ENCODE assay signal across 15 cellular contexts in genomic region chr17:78800132-78800931, GRCh38. TPM values are rescaled to one million over a fixed set of nuclear protein-coding genes. Genes with fewer than 3 reads are reported as not detected.
DNase-seq lines count a peak whose midpoint lies in the region; ATAC-seq and TF ChIP-seq lines count a peak whose summit lies in the region.
"Had no signal": no experiment of that assay in that cellular context is flagged by ENCODE, and none has a peak within 500 bp of the region (broad histone marks: within the 10 kb centered on the region; RNA-seq: fewer than 3 reads in every experiment).

No MANE protein-coding gene starts in this region.

- peaks cover 3% of the 10 kb centered on the region for H3K79me1 ChIP-seq in mesendoderm (ENCODE audit: low read length)

- no peak overlapping the region for H3K4ac ChIP-seq in mesendoderm (ENCODE audit: low read depth, low read length)

- H3K36me3 ChIP-seq in BLaER1 (peaks cover 71% of the 10 kb centered on the region), mesendoderm (ENCODE audit: control insufficient read depth, insufficient read depth, low read length) (peaks cover 26% of the 10 kb centered on the region), tibial artery (peaks cover 67 to 84% (median 77%) of the 10 kb centered on the region in 3 donors)
- H3K36me3 ChIP-seq: breast epithelium had no signal

- H2BK15ac ChIP-seq in mesendoderm (replicated peaks; ENCODE audit: low read depth): no peak overlapping the region

- H3K27ac ChIP-seq in BLaER1 (peak overlapping the region; percentile 63; the same call in 1 of the 2 replicates), mesendoderm (ENCODE audit: low read depth, low read length) (peak overlapping the region; percentile 5), tibial artery (no peak overlapping the region)
- H3K27ac ChIP-seq in CD4-positive, alpha-beta T cell (ENCODE audit: low read depth, low read length): no peak overlapping the region
- H3K27ac ChIP-seq: SJSA1, thoracic aorta had no signal

- no peaks in the 10 kb centered on the region for H3K9me3 ChIP-seq in BLaER1
- no peaks in the 10 kb centered on the region for H3K9me3 ChIP-seq in CD4-positive, alpha-beta T cell (ENCODE audit: control insufficient read depth, low read length)
- no peaks in the 10 kb centered on the region for H3K9me3 ChIP-seq in tibial artery
- H3K9me3 ChIP-seq: breast epithelium, SJSA1, thoracic aorta had no signal

- intact Hi-C loops in CD4-positive, alpha-beta T cell (cut with DNase I, micrococcal nuclease): loop anchor here in 1 of 2 experiments (10.0 kb wide), 1 partner anchor 306 kb away; no protein-coding TSS in a partner anchor
- intact Hi-C loops in activated T-helper 1 cell treated with anti-CD3 and anti-CD28 coated beads, Interleukin-12 subunit alpha, Interleukin-12 subunit beta, Interleukin-2, Interleukin-4 antibody, amounts not matched to agents 30 ng/mL and 10 ng/mL and 1 ng/mL, durations not matched to agents 14 hours and 24 hours and 36 hours (cut with micrococcal nuclease): no loop called here
- intact Hi-C loops in tibial artery (cut with DNase I; ENCODE audit: low total_unique reads): no loop called here

- no peak overlapping the region for H2BK5ac ChIP-seq in mesendoderm (ENCODE audit: low read length)

- H3K56ac ChIP-seq in mesendoderm (ENCODE audit: low read length): no peak overlapping the region

- H3K27ac Mint-ChIP-seq in CD4-positive, alpha-beta T cell: peak overlapping the region; percentile 97
- peak overlapping the region; percentile 61 for H3K27ac Mint-ChIP-seq in activated T-helper 1 cell treated with anti-CD3 and anti-CD28 coated beads, Interleukin-12 subunit alpha, Interleukin-12 subunit beta, Interleukin-2, Interleukin-4 antibody, amounts not matched to agents 30 ng/mL and 10 ng/mL and 1 ng/mL, durations not matched to agents 14 hours and 24 hours and 36 hours

- no peaks in the 10 kb centered on the region for H3K79me2 ChIP-seq in mesendoderm (ENCODE audit: control insufficient read depth, insufficient read depth, low read length)

- no peak for TF ChIP-seq CTCF in CD4-positive, alpha-beta T cell (IDR thresholded peaks at IDR 0.05)
- TF ChIP-seq CTCF in tibial artery (IDR thresholded peaks at IDR 0.05): no peak

- H4K8ac ChIP-seq in mesendoderm (ENCODE audit: low read depth, low read length): no peak overlapping the region

- ATAC-seq in CD4-positive, alpha-beta T cell (ENCODE audit: poor library complexity): no peak

- H3K9ac ChIP-seq in BLaER1: peak overlapping the region; percentile 41; the same call in 1 of the 2 replicates
- no peak overlapping the region for H3K9ac ChIP-seq in mesendoderm (ENCODE audit: low read length)

- peaks cover 91% of the 10 kb centered on the region for H4K20me1 ChIP-seq in BLaER1

- no peak overlapping the region for H4K5ac ChIP-seq in mesendoderm (ENCODE audit: low read length)

- H3K4me2 ChIP-seq in BLaER1 (peak overlapping the region; percentile 86), mesendoderm (ENCODE audit: low read length) (no peak overlapping the region)

- peak overlapping the region; percentile 75 for H3K4me3 Mint-ChIP-seq in CD4-positive, alpha-beta T cell
- H3K4me3 Mint-ChIP-seq in activated T-helper 1 cell treated with anti-CD3 and anti-CD28 coated beads, Interleukin-12 subunit alpha, Interleukin-12 subunit beta, Interleukin-2, Interleukin-4 antibody, amounts not matched to agents 30 ng/mL and 10 ng/mL and 1 ng/mL, durations not matched to agents 14 hours and 24 hours and 36 hours: no peak overlapping the region

- no peak overlapping the region for H2BK120ac ChIP-seq in mesendoderm (ENCODE audit: low read depth, low read length)

- H3K4me1 Mint-ChIP-seq in CD4-positive, alpha-beta T cell (ENCODE audit: low read depth): peaks cover 78% of the 10 kb centered on the region
- H3K4me1 Mint-ChIP-seq in activated T-helper 1 cell treated with anti-CD3 and anti-CD28 coated beads, Interleukin-12 subunit alpha, Interleukin-12 subunit beta, Interleukin-2, Interleukin-4 antibody, amounts not matched to agents 30 ng/mL and 10 ng/mL and 1 ng/mL, durations not matched to agents 14 hours and 24 hours and 36 hours (ENCODE audit: low read depth): peaks cover 68% of the 10 kb centered on the region

- no peak overlapping the region for H2AK5ac ChIP-seq in mesendoderm (ENCODE audit: low read length)

- H3K27me3 Mint-ChIP-seq in CD4-positive, alpha-beta T cell: no peaks in the 10 kb centered on the region
- H3K27me3 Mint-ChIP-seq in activated T-helper 1 cell treated with anti-CD3 and anti-CD28 coated beads, Interleukin-12 subunit alpha, Interleukin-12 subunit beta, Interleukin-2, Interleukin-4 antibody, amounts not matched to agents 30 ng/mL and 10 ng/mL and 1 ng/mL, durations not matched to agents 14 hours and 24 hours and 36 hours (ENCODE audit: insufficient read depth): no peaks in the 10 kb centered on the region

- H3K36me3 Mint-ChIP-seq in CD4-positive, alpha-beta T cell (ENCODE audit: low read depth): peaks cover 91% of the 10 kb centered on the region
- H3K36me3 Mint-ChIP-seq in activated T-helper 1 cell treated with anti-CD3 and anti-CD28 coated beads, Interleukin-12 subunit alpha, Interleukin-12 subunit beta, Interleukin-2, Interleukin-4 antibody, amounts not matched to agents 30 ng/mL and 10 ng/mL and 1 ng/mL, durations not matched to agents 14 hours and 24 hours and 36 hours (ENCODE audit: low read depth): peaks cover 72% of the 10 kb centered on the region

- H3K4me1 ChIP-seq in BLaER1 (peaks cover 97% of the 10 kb centered on the region), mesendoderm (ENCODE audit: control insufficient read depth, low read depth, low read length) (no peaks in the 10 kb centered on the region), tibial artery (no peaks in the 10 kb centered on the region)
- H3K4me1 ChIP-seq: breast epithelium, SJSA1 had no signal

- H3K4me3 ChIP-seq in BLaER1 (no peak overlapping the region), mesendoderm (ENCODE audit: low read length) (no peak overlapping the region), tibial artery (no peak overlapping the region)
- H3K4me3 ChIP-seq: breast epithelium, SJSA1, thoracic aorta had no signal

- CTCF ChIA-PET in CD4-positive, alpha-beta T cell (lab: Charles Lee): interaction anchor here (0.7 to 1.2 kb wide), 2 partner anchors 24 to 64 kb away, joined by 3 read pairs; no protein-coding TSS in a partner anchor

- DNase-seq in CD4-positive, alpha-beta T cell: no peak
- DNase-seq in activated T-helper 1 cell treated with anti-CD3 and anti-CD28 coated beads, Interleukin-12 subunit alpha, Interleukin-12 subunit beta, Interleukin-2, Interleukin-4 antibody, amounts not matched to agents 30 ng/mL and 10 ng/mL and 1 ng/mL, durations not matched to agents 14 hours and 24 hours and 36 hours (ENCODE audit: low spot score): no peak
- DNase-seq in mesendoderm (no peak), NOMO-1 treated with DMSO at 0.1 percent for 48 hours (lab: John Stamatoyannopoulos, UW; ENCODE audit: unreplicated experiment) (no peak), retina (no peak), tibial artery (no peak)
- DNase-seq: AML-193, DMS153, immature natural killer cell, NCI-H187 treated with DMSO at 0.1 percent for 48 hours, NCI-H510A had no signal

- no peaks in the 10 kb centered on the region for H3K9me3 Mint-ChIP-seq in CD4-positive, alpha-beta T cell
- no peaks in the 10 kb centered on the region for H3K9me3 Mint-ChIP-seq in activated T-helper 1 cell treated with anti-CD3 and anti-CD28 coated beads, Interleukin-12 subunit alpha, Interleukin-12 subunit beta, Interleukin-2, Interleukin-4 antibody, amounts not matched to agents 30 ng/mL and 10 ng/mL and 1 ng/mL, durations not matched to agents 14 hours and 24 hours and 36 hours
- H3K9me3 Mint-ChIP-seq: immature natural killer cell had no signal

- POLR2A ChIA-PET in CD4-positive, alpha-beta T cell (lab: Charles Lee): interaction anchor here (0.7 to 4.6 kb wide), 6 partner anchors 8 to 25 kb away, joined by 3 to 23 read pairs (median 5); no protein-coding TSS in a partner anchor

- no peak overlapping the region for H3K23ac ChIP-seq in mesendoderm (ENCODE audit: low read length)

- no CpG with 5 or more reads among the region's 18 CpGs for WGBS in mesendoderm (ENCODE audit: extremely low coverage, insufficient coverage, low lambda C conversion rate)

- no peak overlapping the region for H3K18ac ChIP-seq in mesendoderm (ENCODE audit: low read length)

- H3K27me3 ChIP-seq in BLaER1 (no peaks in the 10 kb centered on the region), mesendoderm (ENCODE audit: insufficient read depth, low read length, poor library complexity) (no peaks in the 10 kb centered on the region), tibial artery (no peaks in the 10 kb centered on the region)
- H3K27me3 ChIP-seq in CD4-positive, alpha-beta T cell (ENCODE audit: control insufficient read depth, insufficient read depth, low read length): no peaks in the 10 kb centered on the region
- H3K27me3 ChIP-seq: breast epithelium, SJSA1 had no signal

RNA-seq across cellular contexts. Expression of gene CYTH1, which starts 18.3 kb away (rescaled TPM):
- total RNA-seq in CD4-positive, alpha-beta T cell: 100 to 1,000 TPM; 521 to 525 TPM
- 147 TPM in 2 replicates for total RNA-seq in activated T-helper 1 cell treated with anti-CD3 and anti-CD28 coated beads, Interleukin-12 subunit alpha, Interleukin-12 subunit beta, Interleukin-2, Interleukin-4 antibody, amounts not matched to agents 30 ng/mL and 10 ng/mL and 1 ng/mL, durations not matched to agents 14 hours and 24 hours and 36 hours
- 6.8 TPM for polyA plus RNA-seq in mesendoderm (2013, experiment 1 of 2)
- polyA plus RNA-seq in mesendoderm (2013, experiment 2 of 2): 6.3 TPM

RNA-seq across cellular contexts. Expression of gene USP36, which starts 40.3 kb away (rescaled TPM):
- 100 to 1,000 TPM; 489 to 494 TPM for total RNA-seq in CD4-positive, alpha-beta T cell
- total RNA-seq in activated T-helper 1 cell treated with anti-CD3 and anti-CD28 coated beads, Interleukin-12 subunit alpha, Interleukin-12 subunit beta, Interleukin-2, Interleukin-4 antibody, amounts not matched to agents 30 ng/mL and 10 ng/mL and 1 ng/mL, durations not matched to agents 14 hours and 24 hours and 36 hours: 126 and 138 TPM in 2 replicates
- 51.3 TPM for polyA plus RNA-seq in mesendoderm (2013, experiment 1 of 2)
- polyA plus RNA-seq in mesendoderm (2013, experiment 2 of 2): 53.0 TPM

Comparison
In these comparisons a context has a peak if more than half of its experiments do, and no peak if none do; other contexts are left out.
1. H3K27ac ChIP-seq: peak in BLaER1 (single experiment) and mesendoderm (single experiment); none in CD4-positive, alpha-beta T cell (single experiment) and tibial artery (0 of 2).